ENCODE assay signal across 1 cellular context in the genomic region with DNA sequence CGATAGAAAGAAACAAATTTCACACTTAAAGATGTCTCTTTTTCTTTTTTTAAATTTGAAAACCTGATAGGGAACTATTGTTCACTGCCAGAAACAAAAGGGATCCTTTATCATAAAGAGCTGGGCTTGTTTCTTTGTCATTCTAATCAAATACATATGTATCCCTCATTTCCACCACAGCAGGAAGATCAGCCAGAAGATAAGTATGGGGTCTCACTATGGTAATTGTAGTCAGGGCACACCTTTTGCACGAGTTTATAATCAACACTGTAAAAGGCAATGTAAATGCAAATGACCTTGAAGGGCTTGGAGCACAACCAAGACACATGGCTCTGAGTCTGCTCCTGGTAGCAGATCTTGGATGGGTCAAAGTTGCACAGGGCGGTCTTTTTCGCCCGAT.
TF ChIP-seq lines count a peak whose summit lies in the region.

No MANE protein-coding gene starts in this region.

TF ChIP-seq in H1, 55 proteins besides CTCF, POLR2A, EP300 and RAD21:
- TF ChIP-seq, protein P1, sequence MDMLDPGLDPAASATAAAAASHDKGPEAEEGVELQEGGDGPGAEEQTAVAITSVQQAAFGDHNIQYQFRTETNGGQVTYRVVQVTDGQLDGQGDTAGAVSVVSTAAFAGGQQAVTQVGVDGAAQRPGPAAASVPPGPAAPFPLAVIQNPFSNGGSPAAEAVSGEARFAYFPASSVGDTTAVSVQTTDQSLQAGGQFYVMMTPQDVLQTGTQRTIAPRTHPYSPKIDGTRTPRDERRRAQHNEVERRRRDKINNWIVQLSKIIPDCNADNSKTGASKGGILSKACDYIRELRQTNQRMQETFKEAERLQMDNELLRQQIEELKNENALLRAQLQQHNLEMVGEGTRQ (IDR thresholded peaks at IDR 0.05; ENCODE audit: low read length) = no peak
- TF ChIP-seq HDAC2 (IDR thresholded peaks at IDR 0.05; ENCODE audit: borderline replicate concordance in 1 of 2, low read depth in 2 of 2, low read length in 2 of 2) = 0 out of 4 replicates have a peak, but pooled peaks of 1 of the 2 experiments have one; percentile 22
- TF ChIP-seq RFX5 (IDR thresholded peaks at IDR 0.05; ENCODE audit: borderline replicate concordance, low read depth, low read length) = no peak
- no peak for TF ChIP-seq YY1 (IDR thresholded peaks at IDR 0.05; ENCODE audit: low read depth, low read length)
- TF ChIP-seq POU5F1 (IDR thresholded peaks at IDR 0.05; ENCODE audit: low read depth, low read length) = 0 out of 2 replicates have a peak, but pooled peaks have one; percentile 49
- no peak for TF ChIP-seq PHF8 (conservative IDR thresholded peaks at IDR 0.05; ENCODE audit: low read depth, low read length)
- TF ChIP-seq FOSL1 (IDR thresholded peaks at IDR 0.05; ENCODE audit: insufficient read depth, low read depth, low read length) = no peak
- TF ChIP-seq, protein P2, sequence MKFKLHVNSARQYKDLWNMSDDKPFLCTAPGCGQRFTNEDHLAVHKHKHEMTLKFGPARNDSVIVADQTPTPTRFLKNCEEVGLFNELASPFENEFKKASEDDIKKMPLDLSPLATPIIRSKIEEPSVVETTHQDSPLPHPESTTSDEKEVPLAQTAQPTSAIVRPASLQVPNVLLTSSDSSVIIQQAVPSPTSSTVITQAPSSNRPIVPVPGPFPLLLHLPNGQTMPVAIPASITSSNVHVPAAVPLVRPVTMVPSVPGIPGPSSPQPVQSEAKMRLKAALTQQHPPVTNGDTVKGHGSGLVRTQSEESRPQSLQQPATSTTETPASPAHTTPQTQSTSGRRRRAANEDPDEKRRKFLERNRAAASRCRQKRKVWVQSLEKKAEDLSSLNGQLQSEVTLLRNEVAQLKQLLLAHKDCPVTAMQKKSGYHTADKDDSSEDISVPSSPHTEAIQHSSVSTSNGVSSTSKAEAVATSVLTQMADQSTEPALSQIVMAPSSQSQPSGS (IDR thresholded peaks at IDR 0.05; ENCODE audit: low read length) = no peak
